Comparison of ENCODE assay signal across 1 cellular context in genomic region chr14:86897704-86898513, GRCh38.
TF ChIP-seq lines count a peak whose summit lies in the region.

No MANE protein-coding gene starts in this region.

TF ChIP-seq in HepG2, 621 proteins besides CTCF, POLR2A, EP300 and RAD21 (continued from another document and continues in another):
- 0 out of 2 replicates have a peak, but pooled peaks have one; percentile 21 for TF ChIP-seq EHMT2 (IDR thresholded peaks at IDR 0.05; ENCODE audit: borderline replicate concordance, low read depth, low read length)
- TF ChIP-seq FOXP1 (IDR thresholded peaks at IDR 0.05), result no peak
- TF ChIP-seq FOXP1 (CRISPR knock-in tag; IDR thresholded peaks at IDR 0.05), result 0 out of 2 replicates have a peak, but pooled peaks have one; percentile 29
- TF ChIP-seq REPIN1 (CRISPR knock-in tag; IDR thresholded peaks at IDR 0.05; ENCODE audit: borderline replicate concordance, low read depth), result peak; percentile 64; the same call in 1 of the 2 replicates
- TF ChIP-seq ZNF180 (CRISPR knock-in tag; IDR thresholded peaks at IDR 0.05; ENCODE audit: borderline replicate concordance, low read depth), result no peak
- TF ChIP-seq PHF5A (CRISPR knock-in tag; IDR thresholded peaks at IDR 0.05; ENCODE audit: low read depth, unreplicated experiment), result peak; percentile 60
- no peak for TF ChIP-seq ZNF256 (CRISPR knock-in tag; conservative IDR thresholded peaks at IDR 0.05)
- no peak for TF ChIP-seq ZNF562 (CRISPR knock-in tag; IDR thresholded peaks at IDR 0.05; ENCODE audit: borderline replicate concordance)
- TF ChIP-seq CSRNP1 (CRISPR knock-in tag; IDR thresholded peaks at IDR 0.05), result no peak
- TF ChIP-seq CEBPG (CRISPR knock-in tag; IDR thresholded peaks at IDR 0.05), result peak; percentile 37; the same call in 1 of the 2 replicates
- TF ChIP-seq ZNF383 (CRISPR knock-in tag; IDR thresholded peaks at IDR 0.05; ENCODE audit: borderline replicate concordance), result no peak
- peak; percentile 85 for TF ChIP-seq POGZ (CRISPR knock-in tag; IDR thresholded peaks at IDR 0.05)
- TF ChIP-seq ZNF232 (CRISPR knock-in tag; IDR thresholded peaks at IDR 0.05; ENCODE audit: borderline replicate concordance), result no peak
- no peak for TF ChIP-seq ZNF841 (CRISPR knock-in tag; IDR thresholded peaks at IDR 0.05; ENCODE audit: borderline replicate concordance)
- TF ChIP-seq MED1 (CRISPR knock-in tag; IDR thresholded peaks at IDR 0.05), result peak; percentile 77
- peak; percentile 91 for TF ChIP-seq PAXIP1 (CRISPR knock-in tag; conservative IDR thresholded peaks at IDR 0.05)
- peak; percentile 59 for TF ChIP-seq ASH2L (IDR thresholded peaks at IDR 0.05; ENCODE audit: insufficient read length, low read depth, low read length)
- TF ChIP-seq ZBTB7A (CRISPR knock-in tag; IDR thresholded peaks at IDR 0.05), result no peak
- no peak for TF ChIP-seq FOSL1 (CRISPR knock-in tag; IDR thresholded peaks at IDR 0.05; ENCODE audit: borderline replicate concordance)
- no peak for TF ChIP-seq ZBTB43 (CRISPR knock-in tag; conservative IDR thresholded peaks at IDR 0.05)
- TF ChIP-seq ZNF367 (CRISPR knock-in tag; IDR thresholded peaks at IDR 0.05; ENCODE audit: borderline replicate concordance), result no peak
- TF ChIP-seq HNF4G (IDR thresholded peaks at IDR 0.05; ENCODE audit: borderline replicate concordance, low read depth, low read length), result peak; percentile 33
- no peak for TF ChIP-seq HNF4G (CRISPR knock-in tag; IDR thresholded peaks at IDR 0.05; ENCODE audit: borderline replicate concordance, low read depth)
- no peak for TF ChIP-seq YEATS4 (CRISPR knock-in tag; IDR thresholded peaks at IDR 0.05; ENCODE audit: borderline replicate concordance)
- 0 out of 2 replicates have a peak, but pooled peaks have one; percentile 27 for TF ChIP-seq ZBTB25 (CRISPR knock-in tag; IDR thresholded peaks at IDR 0.05)
- peak; percentile 52; the same call in 1 of the 2 replicates for TF ChIP-seq ZNF710 (CRISPR knock-in tag; IDR thresholded peaks at IDR 0.05; ENCODE audit: borderline replicate concordance)
- no peak for TF ChIP-seq CREB1 (IDR thresholded peaks at IDR 0.05)
- peak; percentile 25; the same call in 1 of the 2 replicates for TF ChIP-seq CREB1 (CRISPR knock-in tag; IDR thresholded peaks at IDR 0.05)
- TF ChIP-seq TOPORS (CRISPR knock-in tag; IDR thresholded peaks at IDR 0.05), result 0 out of 2 replicates have a peak, but pooled peaks have one; percentile 30
- no peak for TF ChIP-seq ATF7 (IDR thresholded peaks at IDR 0.05)
- TF ChIP-seq ATF7 (CRISPR knock-in tag; IDR thresholded peaks at IDR 0.05), result no peak
- no peak for TF ChIP-seq ZFYVE20 (CRISPR knock-in tag; IDR thresholded peaks at IDR 0.05; ENCODE audit: borderline replicate concordance, low read depth)
- TF ChIP-seq MIER3 (CRISPR knock-in tag; IDR thresholded peaks at IDR 0.05; ENCODE audit: borderline replicate concordance), result 0 out of 2 replicates have a peak, but pooled peaks have one; percentile 34
- peak; percentile 63 for TF ChIP-seq ELF3 (CRISPR knock-in tag; IDR thresholded peaks at IDR 0.05)
- no peak for TF ChIP-seq ZBTB10 (CRISPR knock-in tag; IDR thresholded peaks at IDR 0.05; ENCODE audit: borderline replicate concordance)
- no peak for TF ChIP-seq PCBP1 (IDR thresholded peaks at IDR 0.05; ENCODE audit: borderline replicate concordance, low read depth, low read length)
- no peak for TF ChIP-seq ZNF780A (CRISPR knock-in tag; IDR thresholded peaks at IDR 0.05)
- TF ChIP-seq HMG20A (CRISPR knock-in tag; IDR thresholded peaks at IDR 0.05; ENCODE audit: borderline replicate concordance), result peak; percentile 74; the same call in 1 of the 2 replicates
- no peak for TF ChIP-seq FOXA1 (IDR thresholded peaks at IDR 0.05)
- peak; percentile 55; the same call in 1 of the 2 replicates for TF ChIP-seq FOXA1 (CRISPR knock-in tag; IDR thresholded peaks at IDR 0.05)
- TF ChIP-seq PRMT3 (CRISPR knock-in tag; IDR thresholded peaks at IDR 0.05; ENCODE audit: borderline replicate concordance, low read depth), result peak; percentile 54; the same call in 1 of the 2 replicates
- 0 out of 2 replicates have a peak, but pooled peaks have one; percentile 14 for TF ChIP-seq IRF2 (CRISPR knock-in tag; IDR thresholded peaks at IDR 0.05)
- TF ChIP-seq ZNF75D (CRISPR knock-in tag; IDR thresholded peaks at IDR 0.05; ENCODE audit: borderline replicate concordance), result no peak
- TF ChIP-seq HDAC2 (CRISPR knock-in tag; IDR thresholded peaks at IDR 0.05), result peak; percentile 48; the same call in 1 of the 2 replicates
- TF ChIP-seq JARID2 (CRISPR knock-in tag; IDR thresholded peaks at IDR 0.05; ENCODE audit: insufficient replicate concordance), result no peak
- peak; percentile 84 for TF ChIP-seq FOXP4 (CRISPR knock-in tag; IDR thresholded peaks at IDR 0.05)
- TF ChIP-seq ERF (CRISPR knock-in tag; IDR thresholded peaks at IDR 0.05), result no peak
- no peak for TF ChIP-seq TCF12 (IDR thresholded peaks at IDR 0.05)
- no peak for TF ChIP-seq TCF12 (CRISPR knock-in tag; IDR thresholded peaks at IDR 0.05)
- no peak for TF ChIP-seq ZNF468 (CRISPR knock-in tag; IDR thresholded peaks at IDR 0.05)
- TF ChIP-seq TGIF2 (CRISPR knock-in tag; IDR thresholded peaks at IDR 0.05), result 0 out of 2 replicates have a peak, but pooled peaks have one; percentile 35
- no peak for TF ChIP-seq ZNF501 (CRISPR knock-in tag; IDR thresholded peaks at IDR 0.05)
- TF ChIP-seq HES4 (CRISPR knock-in tag; IDR thresholded peaks at IDR 0.05; ENCODE audit: borderline replicate concordance), result no peak
- 0 out of 2 replicates have a peak, but pooled peaks have one; percentile 26 for TF ChIP-seq ZNF772 (CRISPR knock-in tag; IDR thresholded peaks at IDR 0.05)
- peak; percentile 87 for TF ChIP-seq NFIC (IDR thresholded peaks at IDR 0.05; ENCODE audit: low read length)
